In genomic region chr1:59150537-59151386, GRCh38 we compare ENCODE assay signal across 1 cellular context.
TF ChIP-seq lines count a peak whose summit lies in the region.

No MANE protein-coding gene starts in this region.

TF ChIP-seq in K562, 482 proteins besides CTCF, POLR2A, EP300 and RAD21 (continued from another document and continues in another):
- TF ChIP-seq HBP1 (CRISPR knock-in tag; IDR thresholded peaks at IDR 0.05), result no peak
- no peak for TF ChIP-seq SAP30 (IDR thresholded peaks at IDR 0.05; ENCODE audit: borderline replicate concordance, insufficient read depth, low read depth, low read length, poor library complexity, severe bottlenecking)
- no peak for TF ChIP-seq ZNF280B (CRISPR knock-in tag; IDR thresholded peaks at IDR 0.05)
- TF ChIP-seq ZNF184 (CRISPR knock-in tag; IDR thresholded peaks at IDR 0.05), result no peak
- no peak for TF ChIP-seq GTF2B (IDR thresholded peaks at IDR 0.05; ENCODE audit: extremely low read depth, insufficient read length)
- TF ChIP-seq RERE (CRISPR knock-in tag; IDR thresholded peaks at IDR 0.05; ENCODE audit: borderline replicate concordance), result no peak
- TF ChIP-seq ARNT (IDR thresholded peaks at IDR 0.05), result no peak
- no peak for TF ChIP-seq ZNF449 (CRISPR knock-in tag; IDR thresholded peaks at IDR 0.05)
- no peak for TF ChIP-seq MITF (IDR thresholded peaks at IDR 0.05)
- no peak for TF ChIP-seq ZSCAN29 (IDR thresholded peaks at IDR 0.05)
- TF ChIP-seq POLR2H (tag; IDR thresholded peaks at IDR 0.05; ENCODE audit: low read depth), result no peak
- no peak for TF ChIP-seq PPARD (CRISPR knock-in tag; IDR thresholded peaks at IDR 0.05)
- no peak for TF ChIP-seq SIN3B (IDR thresholded peaks at IDR 0.05; ENCODE audit: low read depth)
- TF ChIP-seq ZKSCAN1 (IDR thresholded peaks at IDR 0.05; ENCODE audit: low read depth, low read length), result no peak
- TF ChIP-seq VEZF1 (CRISPR knock-in tag; IDR thresholded peaks at IDR 0.05), result peak; percentile 72
- TF ChIP-seq HOMEZ (CRISPR knock-in tag; IDR thresholded peaks at IDR 0.05), result no peak
- TF ChIP-seq KAT7 (CRISPR knock-in tag; IDR thresholded peaks at IDR 0.05; ENCODE audit: borderline replicate concordance), result no peak
- TF ChIP-seq SIN3A (IDR thresholded peaks at IDR 0.05; ENCODE audit: borderline replicate concordance in 2 of 2, control insufficient read depth in 1 of 2, low read depth in 2 of 2, low read length in 2 of 2), result no peak
- no peak for TF ChIP-seq ZBTB43 (CRISPR knock-in tag; IDR thresholded peaks at IDR 0.05)
- peak; percentile 48; the same call in 1 of the 2 replicates for TF ChIP-seq ZNF239 (CRISPR knock-in tag; IDR thresholded peaks at IDR 0.05)
- TF ChIP-seq RBM39 (optimal IDR thresholded peaks at IDR 0.05; ENCODE audit: low read depth, low read length), result no peak
- TF ChIP-seq ZNF696 (CRISPR knock-in tag; conservative IDR thresholded peaks at IDR 0.05), result no peak
- no peak for TF ChIP-seq ZNF274 (IDR thresholded peaks at IDR 0.05; ENCODE audit: borderline replicate concordance, low read depth, low read length)
- TF ChIP-seq THRB (CRISPR knock-in tag; conservative IDR thresholded peaks at IDR 0.05), result no peak
- no peak for TF ChIP-seq USF2 (CRISPR knock-in tag; IDR thresholded peaks at IDR 0.05)
- no peak for TF ChIP-seq CHD4 (IDR thresholded peaks at IDR 0.05; ENCODE audit: insufficient read depth, insufficient replicate concordance, low read depth, low read length, poor library complexity, severe bottlenecking)
- peak; percentile 42; the same call in 1 of the 2 replicates for TF ChIP-seq MAFK (IDR thresholded peaks at IDR 0.05; ENCODE audit: low read length)
- TF ChIP-seq SNIP1 (IDR thresholded peaks at IDR 0.05; ENCODE audit: low read depth), result no peak
- no peak for TF ChIP-seq NR2C2 (CRISPR knock-in tag; IDR thresholded peaks at IDR 0.05)
- no peak for TF ChIP-seq NR2C2 (tag; IDR thresholded peaks at IDR 0.05)
- TF ChIP-seq IFI16 (CRISPR knock-in tag; IDR thresholded peaks at IDR 0.05), result no peak
- TF ChIP-seq TAF7 (tag; IDR thresholded peaks at IDR 0.05), result no peak
- TF ChIP-seq ZNF639 (CRISPR knock-in tag; conservative IDR thresholded peaks at IDR 0.05 in 1 of 2, IDR thresholded peaks at IDR 0.05 in 1 of 2), result no peak
- no peak for TF ChIP-seq GTF2E2 (tag; IDR thresholded peaks at IDR 0.05)
- no peak for TF ChIP-seq ZNF121 (CRISPR knock-in tag; conservative IDR thresholded peaks at IDR 0.05)
- TF ChIP-seq C11orf30 (IDR thresholded peaks at IDR 0.05; ENCODE audit: low read depth), result peak; percentile 34; the same call in 1 of the 2 replicates
- TF ChIP-seq ZNF282 (CRISPR knock-in tag; IDR thresholded peaks at IDR 0.05), result no peak
- TF ChIP-seq ZNF707 (CRISPR knock-in tag; conservative IDR thresholded peaks at IDR 0.05), result no peak
- TF ChIP-seq NCOR1 (IDR thresholded peaks at IDR 0.05), result no peak
- TF ChIP-seq CBX3 (IDR thresholded peaks at IDR 0.05; ENCODE audit: borderline replicate concordance in 1 of 2, low read length in 2 of 2), result no peak
- no peak for TF ChIP-seq ETV6 (IDR thresholded peaks at IDR 0.05; ENCODE audit: borderline replicate concordance in 1 of 2, low read depth in 2 of 2, low read length in 1 of 2)
- no peak for TF ChIP-seq ETV6 (CRISPR knock-in tag; IDR thresholded peaks at IDR 0.05; ENCODE audit: borderline replicate concordance)
